In genomic region chr6:149032599-149033405, GRCh38 we compare ENCODE assay signal across 8 cellular contexts.
DNase-seq lines count a peak whose midpoint lies in the region; ATAC-seq and TF ChIP-seq lines count a peak whose summit lies in the region.

No MANE protein-coding gene starts in this region.

- WGBS in heart left ventricle, 4 donors: 75 to 78% (median 76%) methylated on average over 8 of the region's 8 CpGs

- peak; percentile 82 for ATAC-seq in GM21529 (IDR thresholded peaks at IDR 0.05; ENCODE audit: unreplicated experiment)
- ATAC-seq in heart left ventricle: no peak

- intact Hi-C loops in heart left ventricle (cut with DNase I): loop anchor here in 5 of 10 donors (5.0 kb wide), 3 partner anchors 44 to 484 kb away; no protein-coding TSS in a partner anchor

- TF ChIP-seq CTCF in heart left ventricle (IDR thresholded peaks at IDR 0.05): no peak

- peak overlapping the region in 1 of 12 donors; percentile 32 for H3K27ac ChIP-seq in heart left ventricle

- H3K27me3 ChIP-seq in heart left ventricle: no peaks in the 10 kb centered on the region

- TF ChIP-seq POLR2A in heart left ventricle (IDR thresholded peaks at IDR 0.05): no peak

- H3K4me3 ChIP-seq in heart left ventricle: no peak overlapping the region

- H3K4me1 ChIP-seq in heart left ventricle: peaks cover 0 to 18% (median 0%) of the 10 kb centered on the region in 12 donors

- no peaks in the 10 kb centered on the region for H3K36me3 ChIP-seq in heart left ventricle

- H3K9me3 ChIP-seq in heart left ventricle: no peaks in the 10 kb centered on the region

- DNase-seq in GM03348 (ENCODE audit: low spot score) (peak; percentile 76), HS-5 (ENCODE audit: low read depth) (peak; percentile 77), activated T-cell treated with anti-CD3 and anti-CD28 coated beads for 24 hours (ENCODE audit: low read depth) (peak; percentile 60), germinal center (ENCODE audit: low spot score) (peak; percentile 47), heart left ventricle (no peak), NCI-H2196 (lab: John Stamatoyannopoulos, UW; ENCODE audit: unreplicated experiment) (no peak)
- DNase-seq in stimulated activated CD8-positive, alpha-beta memory T cell treated with anti-CD3 and anti-CD28 coated beads, Interleukin-12 subunit alpha, Interleukin-12 subunit beta, amount 100 ng/mL, for 4 hours (ENCODE audit: low read depth): peak; percentile 15

Comparison
In these comparisons a context has a peak if more than half of its experiments do, and no peak if none do; other contexts are left out.
1. DNase-seq: peak in GM03348 (single experiment), HS-5 (single experiment), activated T-cell treated with anti-CD3 and anti-CD28 coated beads for 24 hours (single experiment), germinal center (single experiment) and stimulated activated CD8-positive, alpha-beta memory T cell treated with anti-CD3 and anti-CD28 coated beads, Interleukin-12 subunit alpha, Interleukin-12 subunit beta, amount 100 ng/mL, for 4 hours (single experiment); none in heart left ventricle (0 of 5) and NCI-H2196 (single experiment).